Comparison of ENCODE assay signal across 8 cellular contexts in genomic region chr19:15252398-15253018, GRCh38. TPM values are rescaled to one million over a fixed set of nuclear protein-coding genes. Genes with fewer than 3 reads are reported as not detected.
DNase-seq lines count a peak whose midpoint lies in the region; ATAC-seq and TF ChIP-seq lines count a peak whose summit lies in the region.

No MANE protein-coding gene starts in this region.

- peaks cover 50% of the 10 kb centered on the region for H3K4me1 ChIP-seq in SJCRH30

- peak overlapping the region; percentile 43 for H3K4me3 Mint-ChIP-seq in glutamatergic neuron (ENCODE audit: unreplicated experiment)
- no peak overlapping the region for H3K4me3 Mint-ChIP-seq in stimulated activated effector memory CD8-positive, alpha-beta T cell treated with anti-CD3 and anti-CD28 coated beads, Interleukin-12 subunit alpha, Interleukin-12 subunit beta, amount 100 ng/mL, for 72 hours
- no peak overlapping the region for H3K4me3 Mint-ChIP-seq in activated T-helper 17 cell treated with anti-CD3 and anti-CD28 coated beads, Interleukin-2, amount 50 U/mL, for 72 hours

- TF ChIP-seq CTCF in GM12874 (IDR thresholded peaks at IDR 0.05; ENCODE audit: insufficient read depth, low read depth, low read length) (0 out of 2 replicates have a peak, but pooled peaks have one; percentile 17), glutamatergic neuron (IDR thresholded peaks at IDR 0.05; ENCODE audit: partially characterized antibody, unreplicated experiment) (no peak)

- ATAC-seq in stimulated activated effector memory CD8-positive, alpha-beta T cell treated with anti-CD3 and anti-CD28 coated beads, Interleukin-12 subunit alpha, Interleukin-12 subunit beta, amount 100 ng/mL, for 72 hours: no peak
- ATAC-seq in activated T-helper 17 cell treated with anti-CD3 and anti-CD28 coated beads, Interleukin-2, amount 50 U/mL, for 72 hours (replicated peaks): no peak

- H3K27ac Mint-ChIP-seq in glutamatergic neuron (ENCODE audit: unreplicated experiment): peak overlapping the region; percentile 57
- peak overlapping the region; percentile 61 for H3K27ac Mint-ChIP-seq in stimulated activated effector memory CD8-positive, alpha-beta T cell treated with anti-CD3 and anti-CD28 coated beads, Interleukin-12 subunit alpha, Interleukin-12 subunit beta, amount 100 ng/mL, for 72 hours
- no peak overlapping the region for H3K27ac Mint-ChIP-seq in activated T-helper 17 cell treated with anti-CD3 and anti-CD28 coated beads, Interleukin-2, amount 50 U/mL, for 72 hours

- H3K9me3 ChIP-seq in SJCRH30 (replicated peaks): no peaks in the 10 kb centered on the region

- peak overlapping the region; percentile 83 for H3K27ac ChIP-seq in SJCRH30

- H3K27me3 Mint-ChIP-seq in glutamatergic neuron (ENCODE audit: unreplicated experiment): peaks cover 7% of the 10 kb centered on the region
- no peaks in the 10 kb centered on the region for H3K27me3 Mint-ChIP-seq in activated T-helper 17 cell treated with anti-CD3 and anti-CD28 coated beads, Interleukin-2, amount 50 U/mL, for 72 hours

- H3K4me1 Mint-ChIP-seq in glutamatergic neuron (ENCODE audit: low read depth, unreplicated experiment): peaks cover 15% of the 10 kb centered on the region
- peaks cover 22% of the 10 kb centered on the region for H3K4me1 Mint-ChIP-seq in stimulated activated effector memory CD8-positive, alpha-beta T cell treated with anti-CD3 and anti-CD28 coated beads, Interleukin-12 subunit alpha, Interleukin-12 subunit beta, amount 100 ng/mL, for 72 hours
- H3K4me1 Mint-ChIP-seq in activated T-helper 17 cell treated with anti-CD3 and anti-CD28 coated beads, Interleukin-2, amount 50 U/mL, for 72 hours: no peaks in the 10 kb centered on the region

- peaks cover 77% of the 10 kb centered on the region for H3K36me3 ChIP-seq in SJCRH30

- H3K4me3 ChIP-seq in SJCRH30: no peak overlapping the region

- H3K9me3 Mint-ChIP-seq in glutamatergic neuron (ENCODE audit: unreplicated experiment): peaks cover 15% of the 10 kb centered on the region
- H3K9me3 Mint-ChIP-seq in stimulated activated effector memory CD8-positive, alpha-beta T cell treated with anti-CD3 and anti-CD28 coated beads, Interleukin-12 subunit alpha, Interleukin-12 subunit beta, amount 100 ng/mL, for 72 hours: no peaks in the 10 kb centered on the region
- no peaks in the 10 kb centered on the region for H3K9me3 Mint-ChIP-seq in activated T-helper 17 cell treated with anti-CD3 and anti-CD28 coated beads, Interleukin-2, amount 50 U/mL, for 72 hours

- H3K27me3 ChIP-seq in SJCRH30: no peaks in the 10 kb centered on the region

- no peaks in the 10 kb centered on the region for H3K36me3 Mint-ChIP-seq in glutamatergic neuron (ENCODE audit: unreplicated experiment)
- H3K36me3 Mint-ChIP-seq in stimulated activated effector memory CD8-positive, alpha-beta T cell treated with anti-CD3 and anti-CD28 coated beads, Interleukin-12 subunit alpha, Interleukin-12 subunit beta, amount 100 ng/mL, for 72 hours: peaks cover 98% of the 10 kb centered on the region
- H3K36me3 Mint-ChIP-seq in activated T-helper 17 cell treated with anti-CD3 and anti-CD28 coated beads, Interleukin-2, amount 50 U/mL, for 72 hours (ENCODE audit: low read depth): peaks cover 94% of the 10 kb centered on the region

- DNase-seq in SJCRH30 (peak; percentile 54 to 73), glutamatergic neuron (no peak), NCI-H1930 (lab: John Stamatoyannopoulos, UW) (no peak), mesenteric fat pad (ENCODE audit: low spot score) (no peak)
- DNase-seq in stimulated activated effector memory CD8-positive, alpha-beta T cell treated with anti-CD3 and anti-CD28 coated beads, Interleukin-12 subunit alpha, Interleukin-12 subunit beta, amount 100 ng/mL, for 72 hours (ENCODE audit: low spot score in 2 of 2): no peak
- no peak for DNase-seq in activated CD4-positive, CD25-positive, alpha-beta regulatory T cell (lab: John Stamatoyannopoulos, UW)

RNA-seq across cellular contexts. Expression of gene EPHX3, which starts 20.3 kb away (rescaled TPM):
- 0.18 TPM in 1 of 2 replicates, not detected in the other for total RNA-seq in SJCRH30 (2014; rRNA removed; shearing (Covaris generic))
- 0.61 TPM for total RNA-seq in glutamatergic neuron (ENCODE audit: unreplicated experiment)
- under 1 TPM in 1 of 2 donors, not detected in 1; 0.24 TPM for total RNA-seq in activated T-helper 17 cell treated with anti-CD3 and anti-CD28 coated beads, Interleukin-2, amount 50 U/mL, for 72 hours
- 0.35 TPM for total RNA-seq in mesenteric fat pad

RNA-seq across cellular contexts. Expression of gene NOTCH3, which starts 51.7 kb away (rescaled TPM):
- total RNA-seq in SJCRH30 (2014; rRNA removed; shearing (Covaris generic)): 43.7 and 48.2 TPM in 2 replicates
- 3.6 TPM for total RNA-seq in glutamatergic neuron (ENCODE audit: unreplicated experiment)
- under 1 TPM; 0.06 to 0.29 TPM for total RNA-seq in activated T-helper 17 cell treated with anti-CD3 and anti-CD28 coated beads, Interleukin-2, amount 50 U/mL, for 72 hours
- total RNA-seq in mesenteric fat pad: 60.3 TPM

Comparison
In these comparisons a context has a peak if more than half of its experiments do, and no peak if none do; other contexts are left out.
1. DNase-seq: peak in SJCRH30 (2 of 2); none in glutamatergic neuron (single experiment), stimulated activated effector memory CD8-positive, alpha-beta T cell treated with anti-CD3 and anti-CD28 coated beads, Interleukin-12 subunit alpha, Interleukin-12 subunit beta, amount 100 ng/mL, for 72 hours (0 of 2), NCI-H1930 (0 of 2), activated CD4-positive, CD25-positive, alpha-beta regulatory T cell (0 of 4) and mesenteric fat pad (single experiment).